In the genomic region with DNA sequence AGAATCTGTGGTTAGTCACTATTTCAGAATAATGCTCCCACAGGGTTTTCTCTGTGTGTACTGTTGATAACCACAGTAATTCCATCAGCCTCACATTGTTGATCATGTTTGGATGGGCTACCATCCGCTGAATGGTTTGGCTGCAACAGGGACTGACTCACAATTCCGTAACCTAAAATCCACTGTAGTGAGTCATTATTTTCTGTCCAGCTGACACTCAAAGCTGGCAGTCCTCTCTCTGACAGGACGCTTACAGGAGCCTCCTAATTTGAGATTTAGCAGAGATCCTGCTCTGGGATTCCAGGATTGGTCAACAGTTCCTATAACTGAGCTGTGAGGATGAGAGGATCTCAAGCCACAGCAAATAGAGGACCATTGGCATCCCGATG, we compare ENCODE assay signal across 12 cellular contexts. TPM values are rescaled to one million over a fixed set of nuclear protein-coding genes. Genes with fewer than 3 reads are reported as not detected.
DNase-seq lines count a peak whose midpoint lies in the region; ATAC-seq and TF ChIP-seq lines count a peak whose summit lies in the region.
"Had no signal": no experiment of that assay in that cellular context is flagged by ENCODE, and none has a peak within 500 bp of the region (broad histone marks: within the 10 kb centered on the region; RNA-seq: fewer than 3 reads in every experiment).

No MANE protein-coding gene starts in this region.

- no peak for TF ChIP-seq POLR2A in suprapubic skin (IDR thresholded peaks at IDR 0.05)

- H4K20me1 ChIP-seq in OCI-LY7 (ENCODE audit: insufficient read depth, low read length), result no peaks in the 10 kb centered on the region

- POLR2A ChIA-PET in MCF 10A (lab: Yijun Ruan, JAX) (interaction anchor here (0.6 to 4.2 kb wide), 9 partner anchors 9 to 411 kb away, joined by 3 to 75 read pairs (median 3); a partner anchor contains a TSS), OCI-LY7 (lab: Charles Lee) (interaction anchor here (0.8 kb wide), 1 partner anchor 473 kb away, joined by 3 read pairs; no protein-coding TSS in a partner anchor)

- no peak overlapping the region for H3K4me2 ChIP-seq in OCI-LY7 (ENCODE audit: low read length)

- no TSS peak for BruUV-seq in MCF 10A (replicated peaks; lab: Mats Ljungman, UMichigan)
- no TSS peak for BruUV-seq in OCI-LY7 (replicated peaks; lab: Mats Ljungman, UMichigan)

- no peak for TF ChIP-seq EP300 in suprapubic skin (IDR thresholded peaks at IDR 0.05)

- no peaks in the 10 kb centered on the region for H3K9me3 Mint-ChIP-seq in MCF 10A (ENCODE audit: unreplicated experiment)
- H3K9me3 Mint-ChIP-seq: endodermal cell had no signal

- DNase-seq in HPDE6-E6E7 (ENCODE audit: extremely low spot score) (peak; percentile 85), MCF 10A (ENCODE audit: unreplicated experiment) (peak; percentile 90), hepatic stellate cell (ENCODE audit: low spot score) (peak; percentile 94), suprapubic skin (ENCODE audit: low spot score in 2 of 2) (peak in 1 of 2 donors; percentile 76), NCI-H82 (lab: John Stamatoyannopoulos, UW) (no peak), OCI-LY7 (ENCODE audit: low spot score) (no peak)
- DNase-seq: endodermal cell; occipital lobe; stimulated activated naive CD4-positive, alpha-beta T cell treated with Interleukin-2 at 50 U/mL for 16 hours had no signal

- H3K27me3 Mint-ChIP-seq in MCF 10A (ENCODE audit: insufficient read depth, unreplicated experiment), result no peaks in the 10 kb centered on the region

- H3K9me2 ChIP-seq in OCI-LY7 (ENCODE audit: insufficient read depth, low read length), result no peaks in the 10 kb centered on the region

- no peaks in the 10 kb centered on the region for H3K36me3 Mint-ChIP-seq in MCF 10A (ENCODE audit: insufficient read depth, unreplicated experiment)

- peak overlapping the region; percentile 29 for H3K27ac ChIP-seq in suprapubic skin
- H3K27ac ChIP-seq in OCI-LY7 (ENCODE audit: low read depth, low read length, poor library complexity, severe bottlenecking), result no peak overlapping the region

- ATAC-seq in HG03521 (IDR thresholded peaks at IDR 0.05; ENCODE audit: unreplicated experiment) (no peak), HG02623 (IDR thresholded peaks at IDR 0.05; ENCODE audit: unreplicated experiment) (no peak)

- no peak overlapping the region for H3K4me3 Mint-ChIP-seq in MCF 10A (ENCODE audit: unreplicated experiment)
- H3K4me3 Mint-ChIP-seq: endodermal cell had no signal

- no peaks in the 10 kb centered on the region for H3K36me3 ChIP-seq in suprapubic skin
- H3K36me3 ChIP-seq in OCI-LY7 (ENCODE audit: insufficient read depth, low read length), result no peaks in the 10 kb centered on the region

- CTCF ChIA-PET in MCF 10A (lab: Yijun Ruan, JAX) (interaction anchor here (0.8 to 1.6 kb wide), 8 partner anchors 11 to 132 kb away, joined by 3 to 6 read pairs (median 4); a partner anchor contains a TSS), OCI-LY7 (lab: Charles Lee; ENCODE audit: unreplicated experiment) (no interaction called here)

- peaks cover 25% of the 10 kb centered on the region for H3K4me1 Mint-ChIP-seq in MCF 10A (ENCODE audit: insufficient read depth, unreplicated experiment)

- H3K9me3 ChIP-seq in suprapubic skin (no peaks in the 10 kb centered on the region), OCI-LY7 (ENCODE audit: low read length) (no peaks in the 10 kb centered on the region)

- no peak overlapping the region for H3K4me3 ChIP-seq in suprapubic skin
- no peak overlapping the region for H3K4me3 ChIP-seq in OCI-LY7 (ENCODE audit: low read depth, low read length, poor library complexity, severe bottlenecking)

- 28% methylated on average over 4 of the region's 4 CpGs for WGBS in suprapubic skin

- TF ChIP-seq CTCF in MCF 10A (IDR thresholded peaks at IDR 0.05; ENCODE audit: unreplicated experiment) (no peak), suprapubic skin (IDR thresholded peaks at IDR 0.05) (no peak), OCI-LY7 (conservative IDR thresholded peaks at IDR 0.05; ENCODE audit: low read length) (no peak)

- H3K27me3 ChIP-seq in suprapubic skin, result no peaks in the 10 kb centered on the region

- no peak overlapping the region for H2AFZ ChIP-seq in OCI-LY7 (ENCODE audit: low read length)

- peak overlapping the region; percentile 81 for H3K27ac Mint-ChIP-seq in MCF 10A (ENCODE audit: low read depth, unreplicated experiment)
- H3K27ac Mint-ChIP-seq: endodermal cell had no signal

- H3K79me2 ChIP-seq in OCI-LY7 (ENCODE audit: insufficient read depth, low read depth, low read length), result no peaks in the 10 kb centered on the region

- intact Hi-C loops in MCF 10A (cut with micrococcal nuclease), result loop anchor here (2.0 kb wide), 1 partner anchor 97 kb away; a partner anchor contains a TSS
- intact Hi-C loops in OCI-LY7 (cut with micrococcal nuclease; ENCODE audit: unreplicated experiment), result no loop called here

- H3K4me1 ChIP-seq in suprapubic skin, result peaks cover 31% of the 10 kb centered on the region
- H3K4me1 ChIP-seq in OCI-LY7 (ENCODE audit: insufficient read depth, low read length, poor library complexity, severe bottlenecking), result no peaks in the 10 kb centered on the region

RNA-seq across cellular contexts. Expression of a gene that starts 32.7 kb away (rescaled TPM):
- total RNA-seq in MCF 10A (2022) (not detected in 2 replicates), suprapubic skin (10 to 100 TPM; 15.7 to 31.0 (median 20.2) TPM), OCI-LY7 (2022) (not detected in 2 replicates)
- total RNA-seq in OCI-LY7 (2014; rRNA removed; shearing (Covaris generic)), result not detected in 2 replicates
- total RNA-seq: activated CD8-positive, alpha-beta memory T cell treated with anti-CD3 and anti-CD28 coated beads for 36 hours had no signal

Comparison
In these comparisons a context has a peak if more than half of its experiments do, and no peak if none do; other contexts are left out.
1. DNase-seq: peak in HPDE6-E6E7 (single experiment), MCF 10A (single experiment) and hepatic stellate cell (single experiment); none in NCI-H82 (single experiment) and OCI-LY7 (single experiment).
2. RNA of a gene that starts 32.7 kb away (total RNA-seq): 15.7 to 31.0 TPM in suprapubic skin; not detected in MCF 10A and not detected in OCI-LY7; every median in the first group is over 10 times any median in the second.